8 cellular contexts compared by ENCODE assay signal in genomic region chr11:126355324-126355925, GRCh38. TPM values are rescaled to one million over a fixed set of nuclear protein-coding genes. Genes with fewer than 3 reads are reported as not detected.
DNase-seq lines count a peak whose midpoint lies in the region; ATAC-seq and TF ChIP-seq lines count a peak whose summit lies in the region.

ST3GAL4 (plus strand) TSS chr11:126355686; CDS start chr11:126406156, 50,470 bp downstream.

- no peak for TF ChIP-seq EP300 in stomach (IDR thresholded peaks at IDR 0.05)

- H3K4me1 Mint-ChIP-seq in CD4-positive, alpha-beta memory T cell: peaks cover 12 to 38% (median 18%) of the 10 kb centered on the region in 4 donors
- H3K4me1 Mint-ChIP-seq in neural crest cell: peaks cover 57% of the 10 kb centered on the region

- CTCF ChIA-PET in CD4-positive, alpha-beta memory T cell (lab: Charles Lee; ENCODE audit: partially characterized antibody): no interaction called here
- CTCF ChIA-PET in Panc1 (lab: Charles Lee): interaction anchor here (0.7 kb wide), 1 partner anchor 51 kb away, joined by 4 read pairs; the partner anchor contains the start of gene DCPS

- H3K27ac ChIP-seq in CD4-positive, alpha-beta memory T cell (ENCODE audit: low read depth, low read length): peak within 1 kb of the TSS; percentile 60
- H3K27ac ChIP-seq in Panc1 (ENCODE audit: low read length) (peak within 1 kb of the TSS; percentile 97), stomach (peak within 1 kb of the TSS; percentile 76 to 87 (median 82))

- peaks cover 0 to 1% of the 10 kb centered on the region in 2 donors for H3K36me3 Mint-ChIP-seq in CD4-positive, alpha-beta memory T cell
- peaks cover 6% of the 10 kb centered on the region for H3K36me3 Mint-ChIP-seq in neural crest cell (ENCODE audit: low read depth)

- H3K27me3 ChIP-seq in CD4-positive, alpha-beta memory T cell (ENCODE audit: insufficient read depth, low read length): no peaks in the 10 kb centered on the region
- H3K27me3 ChIP-seq in Panc1 (ENCODE audit: control insufficient read depth, insufficient read depth, low read length) (no peaks in the 10 kb centered on the region), stomach (no peaks in the 10 kb centered on the region)

- no peaks in the 10 kb centered on the region for H3K9me3 Mint-ChIP-seq in CD4-positive, alpha-beta memory T cell
- no peaks in the 10 kb centered on the region for H3K9me3 Mint-ChIP-seq in neural crest cell

- H3K36me3 ChIP-seq in CD4-positive, alpha-beta memory T cell (ENCODE audit: insufficient read depth, low read length): no peaks in the 10 kb centered on the region
- peaks cover 3% of the 10 kb centered on the region; the same call in 1 of the 2 replicates for H3K36me3 ChIP-seq in Panc1 (ENCODE audit: control insufficient read depth, insufficient read depth, low read length)
- H3K36me3 ChIP-seq in stomach: no peaks in the 10 kb centered on the region

- no peak for TF ChIP-seq POLR2A in stomach (IDR thresholded peaks at IDR 0.05)

- no peak for TF ChIP-seq CTCF in Panc1 (IDR thresholded peaks at IDR 0.05)
- TF ChIP-seq CTCF in fibroblast of the aortic adventitia (IDR thresholded peaks at IDR 0.05; ENCODE audit: insufficient read depth, low read length): no peak
- TF ChIP-seq CTCF in neural crest cell (conservative IDR thresholded peaks at IDR 0.05): no peak
- no peak for TF ChIP-seq CTCF in stomach (IDR thresholded peaks at IDR 0.05)

- H3K4me1 ChIP-seq in CD4-positive, alpha-beta memory T cell (ENCODE audit: insufficient read depth, low read length): peaks cover 20% of the 10 kb centered on the region
- H3K4me1 ChIP-seq in Panc1 (ENCODE audit: control insufficient read depth, insufficient read depth, low read length): peaks cover 54% of the 10 kb centered on the region
- H3K4me1 ChIP-seq in stomach: peaks cover 33 to 96% (median 64%) of the 10 kb centered on the region in 4 donors

- in situ Hi-C loops in Panc1 (cut with HindIII; ENCODE audit: low pct_unique_long_range_greater_than_20kb, low sequenced_read_pairs): no loop called here

- H3K27ac Mint-ChIP-seq in CD4-positive, alpha-beta memory T cell: peak within 1 kb of the TSS; percentile 10 to 86 (median 39)
- peak within 1 kb of the TSS; percentile 98 for H3K27ac Mint-ChIP-seq in neural crest cell (ENCODE audit: unreplicated experiment)

- intact Hi-C loops in CD4-positive, alpha-beta memory T cell (cut with micrococcal nuclease): loop anchor here (5.0 kb wide), 2 partner anchors 43 to 73 kb away; partner anchors contain the start of gene TIRAP
- intact Hi-C loops in Panc1 (cut with micrococcal nuclease; ENCODE audit: unreplicated experiment): no loop called here
- intact Hi-C loops in stomach (cut with DNase I; ENCODE audit: low total_unique reads): no loop called here

- no TSS peak for BruUV-seq in Panc1 (replicated peaks; lab: Mats Ljungman, UMichigan)

- H3K4me3 ChIP-seq in CD4-positive, alpha-beta memory T cell (ENCODE audit: low read length in 2 of 2): peak within 1 kb of the TSS; percentile 57 to 60
- H3K4me3 ChIP-seq in Panc1 (ENCODE audit: low read depth in 2 of 2, low read length in 2 of 2) (peak within 1 kb of the TSS; percentile 86 to 94), fibroblast of the aortic adventitia (ENCODE audit: low read depth, low read length) (peak within 1 kb of the TSS; percentile 86), stomach (peak within 1 kb of the TSS; percentile 67 to 75 (median 72))

- H3K27me3 Mint-ChIP-seq in CD4-positive, alpha-beta memory T cell: no peaks in the 10 kb centered on the region
- H3K27me3 Mint-ChIP-seq in neural crest cell (ENCODE audit: low read depth): no peaks in the 10 kb centered on the region

- POLR2A ChIA-PET in CD4-positive, alpha-beta memory T cell (lab: Charles Lee; ENCODE audit: partially characterized antibody): interaction anchor here (0.6 to 1.4 kb wide), 9 partner anchors 15 to 763 kb away, joined by 3 to 4 read pairs (median 3); partner anchors contain the start of genes DCPS, FAM118B, FOXRED1 and HYLS1
- POLR2A ChIA-PET in Panc1 (lab: Charles Lee): interaction anchor here (0.5 to 0.6 kb wide), 4 partner anchors 13 to 468 kb away, joined by 3 to 9 read pairs (median 4); partner anchors contain the start of gene HYLS1

- 0 to 1% (median 0%) methylated on average over 25 to 71 of the region's 71 CpGs for WGBS in stomach, 5 donors

- ATAC-seq in GM19372 (IDR thresholded peaks at IDR 0.05; ENCODE audit: low read depth, unreplicated experiment) (peak; percentile 61), HG03558 (IDR thresholded peaks at IDR 0.05; ENCODE audit: extremely low read depth, unreplicated experiment) (peak; percentile 33), Panc1 (peak; percentile 85)

- peak within 1 kb of the TSS; percentile 82 to 92 (median 88) for H3K4me3 Mint-ChIP-seq in CD4-positive, alpha-beta memory T cell
- H3K4me3 Mint-ChIP-seq in neural crest cell: peak within 1 kb of the TSS; percentile 94

- no peaks in the 10 kb centered on the region for H3K9me3 ChIP-seq in CD4-positive, alpha-beta memory T cell (ENCODE audit: control insufficient read depth in 1 of 2, low read length in 2 of 2)
- no peaks in the 10 kb centered on the region for H3K9me3 ChIP-seq in Panc1 (ENCODE audit: control insufficient read depth, insufficient read depth, low read depth, low read length)
- no peaks in the 10 kb centered on the region for H3K9me3 ChIP-seq in stomach

- peak; percentile 38 to 60 (median 51) for DNase-seq in CD4-positive, alpha-beta memory T cell
- DNase-seq in Panc1 (ENCODE audit: low read depth, low spot score) (no peak), fibroblast of the aortic adventitia (ENCODE audit: low read depth) (peak; percentile 56), neural crest cell (ENCODE audit: low read depth, low spot score) (peak; percentile 81), stomach (peak; percentile 65)
- peak; percentile 57 for DNase-seq in activated T-helper 9 cell treated with anti-CD3 and anti-CD28 coated beads, Interleukin-2, amount 50 U/mL, for 16 hours (ENCODE audit: low read depth)

RNA-seq across cellular contexts. Expression of gene ST3GAL4, which starts in this region (rescaled TPM):
- total RNA-seq in CD4-positive, alpha-beta memory T cell: 1 to 10 TPM; 2.6 TPM
- 1 to 10 TPM; 4.6 to 5.9 TPM for polyA plus RNA-seq in CD4-positive, alpha-beta memory T cell
- 56.6 TPM for total RNA-seq in Panc1 (2021; ENCODE audit: unreplicated experiment)
- 51.1 TPM for polyA plus RNA-seq in Panc1 (2012; ENCODE audit: insufficient read length)
- 9.6 and 25.4 TPM in 2 replicates for total RNA-seq in fibroblast of the aortic adventitia (ENCODE audit: low replicate concordance)
- total RNA-seq in neural crest cell: 22.4 and 23.1 TPM in 2 replicates
- total RNA-seq in stomach: 10 to 100 TPM in 3 of 5 donors, 1 to 10 TPM in 1, not detected in 1; 9.9 to 31.0 (median 18.4) TPM
- 10 to 100 TPM; 12.5 to 26.0 (median 15.7) TPM for polyA plus RNA-seq in stomach

Comparison
In these comparisons a context has a peak if more than half of its experiments do, and no peak if none do; other contexts are left out.
1. ATAC-seq: peak in every context shown above with its lines; median percentile 85 in Panc1; 61 in GM19372; 33 in HG03558.